Comparison of ENCODE assay signal across 38 cellular contexts in genomic region chr1:84496498-84496897, GRCh38.
"Had no signal": no experiment of that assay in that cellular context is flagged by ENCODE, and none has a peak within 500 bp of the region (broad histone marks: within the 10 kb centered on the region; RNA-seq: fewer than 3 reads in every experiment).

No MANE protein-coding gene starts in this region.

- ATAC-seq: activated CD4-positive, alpha-beta T cell treated with anti-CD3 and anti-CD28 coated beads for 36 hours; activated CD4-positive, CD25-positive, alpha-beta regulatory T cell treated with anti-CD3 and anti-CD28 coated beads, Interleukin-2, amount 50 U/mL, for 24 hours; activated CD8-positive, alpha-beta memory T cell treated with anti-CD3 and anti-CD28 coated beads, Interleukin-2, amount 10 ng/mL, durations not matched to agents 7 days and 5 days; activated CD8-positive, alpha-beta T cell treated with anti-CD3 and anti-CD28 coated beads, Interleukin-2, amount 10 ng/mL, durations not matched to agents 7 days and 5 days; activated naive CD4-positive, alpha-beta T cell treated with anti-CD3 and anti-CD28 coated beads, Interleukin-2, amount 50 U/mL, for 72 hours; activated T-cell treated with anti-CD3 and anti-CD28 coated beads, Interleukin-2, amount 50 U/mL, for 72 hours; activated T-helper 17 cell treated with anti-CD3 and anti-CD28 coated beads, Interleukin-2, amount 50 U/mL, for 72 hours; body of pancreas; WTC11 had no signal

- H3K4me3 Mint-ChIP-seq: activated CD4-positive, alpha-beta memory T cell treated with anti-CD3 and anti-CD28 coated beads, Interleukin-2, amount 10 ng/mL, durations not matched to agents 7 days and 5 days; activated CD4-positive, alpha-beta T cell treated with anti-CD3 and anti-CD28 coated beads for 36 hours; activated CD4-positive, alpha-beta T cell treated with anti-CD3 and anti-CD28 coated beads, Interleukin-2, amount 10 ng/mL, durations not matched to agents 7 days and 5 days; activated CD8-positive, alpha-beta memory T cell treated with anti-CD3 and anti-CD28 coated beads, Interleukin-2, amount 10 ng/mL, durations not matched to agents 7 days and 5 days; activated CD8-positive, alpha-beta T cell treated with anti-CD3 and anti-CD28 coated beads, Interleukin-2, amount 10 ng/mL, durations not matched to agents 7 days and 5 days; activated naive CD4-positive, alpha-beta T cell treated with anti-CD3 and anti-CD28 coated beads for 36 hours; activated naive CD8-positive, alpha-beta T cell treated with anti-CD3 and anti-CD28 coated beads for 36 hours; activated T-cell treated with anti-CD3 and anti-CD28 coated beads, Interleukin-2, amount 50 U/mL, for 24 hours; activated T-cell treated with anti-CD3 and anti-CD28 coated beads, Interleukin-2, amount 50 U/mL, for 72 hours; activated T-helper 1 cell treated with anti-CD3 and anti-CD28 coated beads, Interleukin-12 subunit alpha, Interleukin-12 subunit beta, Interleukin-2, Interleukin-4 antibody, amounts not matched to agents 30 ng/mL and 10 ng/mL and 1 ng/mL, durations not matched to agents 14 hours and 24 hours and 36 hours; activated T-helper 17 cell treated with anti-CD3 and anti-CD28 coated beads, Interleukin-2, amount 50 U/mL, for 72 hours; T-helper 1 cell treated with Interleukin-12 subunit alpha and Interleukin-12 subunit beta and Interleukin-4 antibody, amounts not matched to agents 30 μg/mL and 1 μg/mL, for 36 hours; T-helper 2 cell treated with Interferon-gamma antibody and Interleukin-4, amounts not matched to agents 5 μg/mL and 100 μg/mL, for 36 hours; WTC11 had no signal

- H3K4me3 ChIP-seq: adrenal gland, body of pancreas, breast epithelium had no signal

- FAIRE-seq: astrocyte, colon, TTC549 had no signal

- H3K9me3 Mint-ChIP-seq: activated CD4-positive, alpha-beta memory T cell treated with anti-CD3 and anti-CD28 coated beads, Interleukin-2, amount 10 ng/mL, durations not matched to agents 7 days and 5 days; activated CD4-positive, alpha-beta T cell treated with anti-CD3 and anti-CD28 coated beads, Interleukin-2, amount 10 ng/mL, durations not matched to agents 7 days and 5 days; activated naive CD4-positive, alpha-beta T cell treated with anti-CD3 and anti-CD28 coated beads for 36 hours; activated naive CD4-positive, alpha-beta T cell treated with anti-CD3 and anti-CD28 coated beads, Interleukin-2, amount 50 U/mL, for 72 hours; activated naive CD8-positive, alpha-beta T cell treated with anti-CD3 and anti-CD28 coated beads for 36 hours; activated T-cell treated with anti-CD3 and anti-CD28 coated beads, Interleukin-2, amount 50 U/mL, for 24 hours; activated T-cell treated with anti-CD3 and anti-CD28 coated beads, Interleukin-2, amount 50 U/mL, for 72 hours; activated T-helper 1 cell treated with anti-CD3 and anti-CD28 coated beads, Interleukin-12 subunit alpha, Interleukin-12 subunit beta, Interleukin-2, Interleukin-4 antibody, amounts not matched to agents 30 ng/mL and 10 ng/mL and 1 ng/mL, durations not matched to agents 14 hours and 24 hours and 36 hours; activated T-helper 17 cell treated with anti-CD3 and anti-CD28 coated beads, Interleukin-2, amount 50 U/mL, for 72 hours; T-helper 1 cell treated with Interleukin-12 subunit alpha and Interleukin-12 subunit beta and Interleukin-4 antibody, amounts not matched to agents 30 μg/mL and 1 μg/mL, for 36 hours; T-helper 2 cell treated with Interferon-gamma antibody and Interleukin-4, amounts not matched to agents 5 μg/mL and 100 μg/mL, for 36 hours; WTC11 had no signal

- H3K27ac ChIP-seq: adrenal gland, body of pancreas, brain microvascular endothelial cell, breast epithelium, WERI-Rb-1 had no signal

- DNase-seq: activated CD4-positive, alpha-beta memory T cell treated with anti-CD3 and anti-CD28 coated beads, Interleukin-2, amount 10 ng/mL, durations not matched to agents 7 days and 5 days; activated CD4-positive, alpha-beta T cell treated with anti-CD3 and anti-CD28 coated beads for 1 hour; activated CD4-positive, alpha-beta T cell treated with anti-CD3 and anti-CD28 coated beads for 36 hours; activated CD4-positive, alpha-beta T cell treated with anti-CD3 and anti-CD28 coated beads, Interleukin-2, amount 10 ng/mL, durations not matched to agents 7 days and 5 days; activated CD4-positive, alpha-beta T cell treated with anti-CD3 and anti-CD28 coated beads, Interleukin-2, amount 50 U/mL, for 48 hours; activated CD4-positive, CD25-positive, alpha-beta regulatory T cell; activated CD8-positive, alpha-beta memory T cell treated with anti-CD3 and anti-CD28 coated beads for 24 hours; activated CD8-positive, alpha-beta memory T cell treated with anti-CD3 and anti-CD28 coated beads, Interleukin-2, amount 10 ng/mL, durations not matched to agents 7 days and 5 days; activated CD8-positive, alpha-beta memory T cell treated with anti-CD3 and anti-CD28 coated beads, Interleukin-2, amount 50 U/mL, for 48 hours; activated CD8-positive, alpha-beta T cell treated with anti-CD3 and anti-CD28 coated beads, Interleukin-2, amount 10 ng/mL, durations not matched to agents 7 days and 5 days; activated effector memory CD4-positive, alpha-beta T cell treated with anti-CD3 and anti-CD28 coated beads, Interleukin-2, amount 50 U/mL, for 16 hours; activated gamma-delta T cell treated with Interleukin-2 at 50 U/mL for 16 hours; activated naive CD4-positive, alpha-beta T cell; activated naive CD4-positive, alpha-beta T cell treated with anti-CD3 and anti-CD28 coated beads for 36 hours; activated naive CD4-positive, alpha-beta T cell treated with anti-CD3 and anti-CD28 coated beads, Interleukin-2, amount 50 U/mL, for 16 hours; activated naive CD8-positive, alpha-beta T cell treated with anti-CD3 and anti-CD28 coated beads for 36 hours; activated T-cell treated with anti-CD3 and anti-CD28 coated beads, Interleukin-2, amount 50 U/mL, for 24 hours; activated T-cell treated with anti-CD3 and anti-CD28 coated beads, Interleukin-2, amount 50 U/mL, for 72 hours; adrenal gland; amniotic stem cell; aorta; body of pancreas; brain microvascular endothelial cell; central memory CD4-positive, alpha-beta T cell; T-helper 2 cell; T-helper 9 cell; WERI-Rb-1 had no signal

- H3K9me3 ChIP-seq: adrenal gland, body of pancreas, breast epithelium had no signal

- H3K27me3 ChIP-seq: adrenal gland, body of pancreas, brain microvascular endothelial cell, breast epithelium had no signal

- H3K27ac Mint-ChIP-seq: activated CD4-positive, alpha-beta T cell treated with anti-CD3 and anti-CD28 coated beads, Interleukin-2, amount 10 ng/mL, durations not matched to agents 7 days and 5 days; activated CD8-positive, alpha-beta memory T cell treated with anti-CD3 and anti-CD28 coated beads, Interleukin-2, amount 10 ng/mL, durations not matched to agents 7 days and 5 days; activated CD8-positive, alpha-beta T cell treated with anti-CD3 and anti-CD28 coated beads, Interleukin-2, amount 10 ng/mL, durations not matched to agents 7 days and 5 days; activated T-cell treated with anti-CD3 and anti-CD28 coated beads, Interleukin-2, amount 50 U/mL, for 72 hours; activated T-helper 1 cell treated with anti-CD3 and anti-CD28 coated beads, Interleukin-12 subunit alpha, Interleukin-12 subunit beta, Interleukin-2, Interleukin-4 antibody, amounts not matched to agents 30 ng/mL and 10 ng/mL and 1 ng/mL, durations not matched to agents 14 hours and 24 hours and 36 hours; T-helper 1 cell treated with Interleukin-12 subunit alpha and Interleukin-12 subunit beta and Interleukin-4 antibody, amounts not matched to agents 30 μg/mL and 1 μg/mL, for 36 hours; T-helper 2 cell treated with Interferon-gamma antibody and Interleukin-4, amounts not matched to agents 5 μg/mL and 100 μg/mL, for 36 hours; WTC11 had no signal

- H3K4me1 ChIP-seq: breast epithelium had no signal

- H3K27me3 Mint-ChIP-seq: activated CD4-positive, alpha-beta memory T cell treated with anti-CD3 and anti-CD28 coated beads, Interleukin-2, amount 10 ng/mL, durations not matched to agents 7 days and 5 days; activated CD4-positive, alpha-beta T cell treated with anti-CD3 and anti-CD28 coated beads for 36 hours; activated CD4-positive, alpha-beta T cell treated with anti-CD3 and anti-CD28 coated beads, Interleukin-2, amount 10 ng/mL, durations not matched to agents 7 days and 5 days; activated CD8-positive, alpha-beta memory T cell treated with anti-CD3 and anti-CD28 coated beads, Interleukin-2, amount 10 ng/mL, durations not matched to agents 7 days and 5 days; activated naive CD8-positive, alpha-beta T cell treated with anti-CD3 and anti-CD28 coated beads for 36 hours; activated T-cell treated with anti-CD3 and anti-CD28 coated beads, Interleukin-2, amount 50 U/mL, for 24 hours; activated T-helper 17 cell treated with anti-CD3 and anti-CD28 coated beads, Interleukin-2, amount 50 U/mL, for 72 hours had no signal
